Comparison of ENCODE assay signal across 14 cellular contexts in the genomic region with DNA sequence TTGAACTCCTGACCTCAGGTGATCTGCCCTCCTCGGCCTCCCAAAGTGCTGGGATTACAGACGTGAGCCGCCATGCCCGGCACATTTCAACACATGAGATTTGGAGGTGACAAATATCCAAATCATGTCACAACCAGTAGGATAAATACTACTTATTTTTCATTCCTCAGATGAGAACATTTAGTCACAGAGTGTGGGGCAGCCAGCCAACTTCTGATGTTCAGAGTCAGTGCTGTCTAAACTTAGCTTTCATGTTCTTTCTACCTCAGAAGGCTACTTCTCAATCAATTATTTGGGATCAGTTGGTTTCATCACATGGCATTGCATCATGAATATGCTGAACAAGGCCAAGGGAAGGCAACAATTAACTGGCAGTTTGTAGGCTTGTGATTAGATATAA.
DNase-seq lines count a peak whose midpoint lies in the region; ATAC-seq and TF ChIP-seq lines count a peak whose summit lies in the region.
"Had no signal": no experiment of that assay in that cellular context is flagged by ENCODE, and none has a peak within 500 bp of the region (broad histone marks: within the 10 kb centered on the region; RNA-seq: fewer than 3 reads in every experiment).

No MANE protein-coding gene starts in this region.

- DNase-seq in AG08395 (ENCODE audit: low spot score) (peak; percentile 62), adipocyte (ENCODE audit: low read depth) (peak; percentile 77), foreskin keratinocyte (peak; percentile 37 to 64), osteoblast (ENCODE audit: insufficient read length, low spot score, missing footprints) (peak; percentile 48), GM13976 (ENCODE audit: low spot score) (no peak), T-helper 9 cell (no peak)
- DNase-seq in central memory CD4-positive, alpha-beta T cell: no peak
- DNase-seq: activated naive CD4-positive, alpha-beta T cell treated with Interleukin-2 at 50 U/mL for 16 hours; BE2C; NCI-H2081; stimulated activated CD4-positive, alpha-beta T cell treated with anti-CD3 and anti-CD28 coated beads, Interleukin-4, amount 100 ng/mL, for 24 hours had no signal

- H3K36me3 ChIP-seq in adipocyte (ENCODE audit: control insufficient read depth, insufficient read depth, low read length, severe bottlenecking): no peaks in the 10 kb centered on the region
- no peaks in the 10 kb centered on the region for H3K36me3 ChIP-seq in osteoblast (ENCODE audit: insufficient read depth, low read length)
- H3K36me3 ChIP-seq: BE2C, Peyer's patch had no signal

- peaks cover 17% of the 10 kb centered on the region for H3K4me1 ChIP-seq in adipocyte (ENCODE audit: control insufficient read depth, insufficient read depth, low read length)
- H3K4me1 ChIP-seq in foreskin keratinocyte: peaks cover 21% of the 10 kb centered on the region
- H3K4me1 ChIP-seq in osteoblast (ENCODE audit: insufficient read depth, low read length): peaks cover 18% of the 10 kb centered on the region
- H3K4me1 ChIP-seq: BE2C had no signal

- H3K9me3 ChIP-seq in adipocyte (ENCODE audit: control insufficient read depth, low read length) (no peaks in the 10 kb centered on the region), osteoblast (ENCODE audit: low read depth, low read length) (no peaks in the 10 kb centered on the region)
- H3K9me3 ChIP-seq: BE2C, Peyer's patch had no signal

- H3K27ac ChIP-seq in foreskin keratinocyte (no peak overlapping the region), osteoblast (ENCODE audit: low read depth, low read length) (peak overlapping the region; percentile 36)
- H3K27ac ChIP-seq: Peyer's patch had no signal

- H3K27me3 ChIP-seq in adipocyte (replicated peaks; ENCODE audit: control insufficient read depth, insufficient read depth, low read length) (no peaks in the 10 kb centered on the region), foreskin keratinocyte (no peaks in the 10 kb centered on the region), osteoblast (ENCODE audit: insufficient read depth, low read length) (no peaks in the 10 kb centered on the region)
- H3K27me3 ChIP-seq: BE2C, Peyer's patch had no signal

- H3K4me3 ChIP-seq in adipocyte (ENCODE audit: low read length) (no peak overlapping the region), osteoblast (ENCODE audit: insufficient read depth, low read length) (no peak overlapping the region)
- H3K4me3 ChIP-seq: Peyer's patch had no signal

- peak overlapping the region; percentile 70 for H3K4me2 ChIP-seq in osteoblast (ENCODE audit: insufficient read depth, low read length)

- ATAC-seq in foreskin keratinocyte (peak; percentile 62), GM18517 (IDR thresholded peaks at IDR 0.05; ENCODE audit: unreplicated experiment) (no peak)
- ATAC-seq: activated CD4-positive, CD25-positive, alpha-beta regulatory T cell treated with anti-CD3 and anti-CD28 coated beads, Interleukin-2, amount 50 U/mL, for 24 hours had no signal

- TF ChIP-seq CTCF in foreskin keratinocyte (conservative IDR thresholded peaks at IDR 0.05) (no peak), osteoblast (IDR thresholded peaks at IDR 0.05; ENCODE audit: extremely low read depth, low read depth, low read length) (no peak), GM13976 (IDR thresholded peaks at IDR 0.05; ENCODE audit: borderline replicate concordance, control extremely low read depth, extremely low read depth, insufficient read depth, missing control alignments) (no peak)

- peaks cover 10% of the 10 kb centered on the region for H3K79me2 ChIP-seq in osteoblast (ENCODE audit: insufficient read depth, low read length)

- H3K9ac ChIP-seq in adipocyte (ENCODE audit: low read length): no peak overlapping the region

- no peaks in the 10 kb centered on the region for H4K20me1 ChIP-seq in osteoblast (ENCODE audit: insufficient read depth, low read length)

- no peak overlapping the region for H2AFZ ChIP-seq in osteoblast (ENCODE audit: low read length)

- in situ Hi-C loops in GM13976 (cut with MboI; ENCODE audit: low sequenced_read_pairs, unreplicated experiment): no loop called here

Comparison
In these comparisons a context has a peak if more than half of its experiments do, and no peak if none do; other contexts are left out.
1. DNase-seq: peak in AG08395 (single experiment), adipocyte (single experiment), foreskin keratinocyte (2 of 2) and osteoblast (single experiment); none in GM13976 (single experiment), T-helper 9 cell (single experiment) and central memory CD4-positive, alpha-beta T cell (single experiment).